ENCODE assay signal across 8 cellular contexts in genomic region chr7:90596745-90597526, GRCh38.
DNase-seq lines count a peak whose midpoint lies in the region; ATAC-seq and TF ChIP-seq lines count a peak whose summit lies in the region.

No MANE protein-coding gene starts in this region.

- no peaks in the 10 kb centered on the region for H3K36me3 ChIP-seq in KMS-11 (ENCODE audit: insufficient read depth)

- TF ChIP-seq CTCF in KMS-11 (conservative IDR thresholded peaks at IDR 0.05; ENCODE audit: low read depth, low read length) (no peak), astrocyte of the cerebellum (IDR thresholded peaks at IDR 0.05; ENCODE audit: low read depth, low read length, missing control alignments) (peak; percentile 7)

- H2AFZ ChIP-seq in KMS-11 (ENCODE audit: low read depth) = peak overlapping the region; percentile 98

- no peak for DNase-seq in T-helper 1 cell
- no peak for DNase-seq in astrocyte of the cerebellum (ENCODE audit: low read depth)
- DNase-seq in iris pigment epithelial cell (ENCODE audit: low read depth) = peak; percentile 67
- DNase-seq in stimulated activated naive B cell treated with anti-CD40 and anti-IgM and Interleukin-4, amounts not matched to agents 10 μg/mL and 1 μg/mL and 100 μg/mL, for 72 hours = no peak
- DNase-seq in middle frontal gyrus (ENCODE audit: extremely low spot score, low spot score) = no peak

- H3K4me2 ChIP-seq in KMS-11 = peak overlapping the region; percentile 71

- H3K79me2 ChIP-seq in KMS-11 (ENCODE audit: insufficient read depth, low read depth) = no peaks in the 10 kb centered on the region; the same call in 1 of the 2 replicates

- no peaks in the 10 kb centered on the region for H3K27me3 ChIP-seq in KMS-11 (ENCODE audit: insufficient read depth, low read depth)

- peak; percentile 33 for ATAC-seq in GM21825 (IDR thresholded peaks at IDR 0.05; ENCODE audit: unreplicated experiment)
- peak; percentile 24 to 40 for ATAC-seq in stimulated activated naive B cell treated with anti-CD40 and anti-IgM and Interleukin-4, amounts not matched to agents 10 μg/mL and 1 μg/mL and 100 μg/mL, for 72 hours (replicated peaks)

- no peaks in the 10 kb centered on the region for H3K36me3 Mint-ChIP-seq in T-helper 1 cell treated with Interleukin-12 subunit alpha and Interleukin-12 subunit beta and Interleukin-4 antibody, amounts not matched to agents 30 μg/mL and 1 μg/mL, for 36 hours (ENCODE audit: low read depth)
- H3K36me3 Mint-ChIP-seq in stimulated activated naive B cell treated with anti-CD40 and anti-IgM and Interleukin-4, amounts not matched to agents 10 μg/mL and 1 μg/mL and 100 μg/mL, for 72 hours = peaks cover 4 to 6% of the 10 kb centered on the region in 2 donors

- H3K4me1 ChIP-seq in KMS-11 (ENCODE audit: low read depth, poor library complexity, severe bottlenecking) = peaks cover 14% of the 10 kb centered on the region

- no peaks in the 10 kb centered on the region for H3K9me3 Mint-ChIP-seq in T-helper 1 cell treated with Interleukin-12 subunit alpha and Interleukin-12 subunit beta and Interleukin-4 antibody, amounts not matched to agents 30 μg/mL and 1 μg/mL, for 36 hours
- H3K9me3 Mint-ChIP-seq in stimulated activated naive B cell treated with anti-CD40 and anti-IgM and Interleukin-4, amounts not matched to agents 10 μg/mL and 1 μg/mL and 100 μg/mL, for 72 hours = no peaks in the 10 kb centered on the region

- peaks cover 56% of the 10 kb centered on the region for H3K27me3 Mint-ChIP-seq in T-helper 1 cell treated with Interleukin-12 subunit alpha and Interleukin-12 subunit beta and Interleukin-4 antibody, amounts not matched to agents 30 μg/mL and 1 μg/mL, for 36 hours (ENCODE audit: low read depth)
- no peaks in the 10 kb centered on the region for H3K27me3 Mint-ChIP-seq in stimulated activated naive B cell treated with anti-CD40 and anti-IgM and Interleukin-4, amounts not matched to agents 10 μg/mL and 1 μg/mL and 100 μg/mL, for 72 hours

- peak overlapping the region; percentile 38 for H3K4me3 Mint-ChIP-seq in T-helper 1 cell treated with Interleukin-12 subunit alpha and Interleukin-12 subunit beta and Interleukin-4 antibody, amounts not matched to agents 30 μg/mL and 1 μg/mL, for 36 hours
- H3K4me3 Mint-ChIP-seq in stimulated activated naive B cell treated with anti-CD40 and anti-IgM and Interleukin-4, amounts not matched to agents 10 μg/mL and 1 μg/mL and 100 μg/mL, for 72 hours = peak overlapping the region; percentile 99 to 100

- in situ Hi-C loops in astrocyte of the cerebellum (cut with HindIII; ENCODE audit: low sequenced_read_pairs) = no loop called here

- peak overlapping the region; percentile 63; the same call in 1 of the 2 replicates for H3K9ac ChIP-seq in KMS-11

- no peak overlapping the region for H3K27ac Mint-ChIP-seq in T-helper 1 cell treated with Interleukin-12 subunit alpha and Interleukin-12 subunit beta and Interleukin-4 antibody, amounts not matched to agents 30 μg/mL and 1 μg/mL, for 36 hours
- H3K27ac Mint-ChIP-seq in stimulated activated naive B cell treated with anti-CD40 and anti-IgM and Interleukin-4, amounts not matched to agents 10 μg/mL and 1 μg/mL and 100 μg/mL, for 72 hours = peak overlapping the region; percentile 99

- no peaks in the 10 kb centered on the region for H4K20me1 ChIP-seq in KMS-11 (ENCODE audit: insufficient read depth)

- H3K4me1 Mint-ChIP-seq in T-helper 1 cell treated with Interleukin-12 subunit alpha and Interleukin-12 subunit beta and Interleukin-4 antibody, amounts not matched to agents 30 μg/mL and 1 μg/mL, for 36 hours (ENCODE audit: low read depth) = peaks cover 10% of the 10 kb centered on the region
- H3K4me1 Mint-ChIP-seq in stimulated activated naive B cell treated with anti-CD40 and anti-IgM and Interleukin-4, amounts not matched to agents 10 μg/mL and 1 μg/mL and 100 μg/mL, for 72 hours = peaks cover 39 to 63% of the 10 kb centered on the region in 2 donors

- H3K27ac ChIP-seq in KMS-11 = no peak overlapping the region

- H3K4me3 ChIP-seq in KMS-11 (IDR thresholded peaks at IDR 0.05; ENCODE audit: insufficient read depth, low read depth, low read length) = no peak overlapping the region
- H3K4me3 ChIP-seq in astrocyte of the cerebellum (ENCODE audit: low read depth, low read length) = peak overlapping the region; percentile 98
